In the genomic region with DNA sequence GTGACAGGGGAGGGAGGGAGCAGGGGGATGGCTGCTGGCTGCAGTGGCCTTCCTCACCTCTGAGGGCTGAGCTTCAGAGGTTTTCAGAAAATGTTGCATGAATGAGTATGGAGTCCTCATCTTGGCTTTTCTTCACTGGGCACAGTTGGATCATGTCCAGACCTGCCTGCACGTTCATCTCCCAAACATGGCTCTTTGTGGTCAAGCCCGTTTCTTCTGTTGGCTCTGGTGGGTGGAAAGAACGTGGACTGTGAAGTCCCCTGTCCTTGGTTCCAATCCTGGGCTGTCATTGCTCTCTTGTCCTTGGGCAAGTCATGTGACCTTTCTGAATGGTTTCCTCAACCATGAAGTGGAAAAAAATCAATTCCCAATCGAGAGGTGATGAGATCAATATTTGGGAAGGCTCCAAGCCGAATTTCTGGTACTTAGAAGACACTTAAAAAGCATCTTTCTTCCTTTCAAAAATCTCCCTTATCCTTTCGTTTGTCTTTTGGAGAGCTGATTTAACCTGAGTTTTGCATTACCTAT, we compare ENCODE assay signal across 13 cellular contexts. TPM values are rescaled to one million over a fixed set of nuclear protein-coding genes. Genes with fewer than 3 reads are reported as not detected.
DNase-seq lines count a peak whose midpoint lies in the region; ATAC-seq and TF ChIP-seq lines count a peak whose summit lies in the region.
"Had no signal": no experiment of that assay in that cellular context is flagged by ENCODE, and none has a peak within 500 bp of the region (broad histone marks: within the 10 kb centered on the region; RNA-seq: fewer than 3 reads in every experiment).

No MANE protein-coding gene starts in this region.

- H3K4me1 ChIP-seq in spleen = peaks cover 55 to 100% (median 98%) of the 10 kb centered on the region in 6 donors

- H3K4me3 ChIP-seq in spleen = peak overlapping the region in 1 of 8 donors; percentile 48
- H3K4me3 ChIP-seq: tibial artery had no signal

- H3K4me3 Mint-ChIP-seq in activated CD4-positive, alpha-beta T cell treated with anti-CD3 and anti-CD28 coated beads, Interleukin-2, amount 10 ng/mL, durations not matched to agents 7 days and 5 days = peak overlapping the region; percentile 64
- peak overlapping the region; percentile 75 to 80 for H3K4me3 Mint-ChIP-seq in effector memory CD8-positive, alpha-beta T cell

- H3K27me3 ChIP-seq in spleen (replicated peaks in 1 of 7) = no peaks in the 10 kb centered on the region
- H3K27me3 ChIP-seq: brain microvascular endothelial cell, tibial artery had no signal

- H3K27ac ChIP-seq in VCaP (peak overlapping the region; percentile 99), spleen (peak overlapping the region; percentile 60 to 96 (median 80))
- H3K27ac ChIP-seq: brain microvascular endothelial cell, tibial artery had no signal

- peaks cover 84% of the 10 kb centered on the region for H3K36me3 Mint-ChIP-seq in activated CD4-positive, alpha-beta T cell treated with anti-CD3 and anti-CD28 coated beads, Interleukin-2, amount 10 ng/mL, durations not matched to agents 7 days and 5 days (ENCODE audit: low read depth)
- H3K36me3 Mint-ChIP-seq in effector memory CD8-positive, alpha-beta T cell (ENCODE audit: insufficient read depth) = peaks cover 44% of the 10 kb centered on the region

- CTCF ChIA-PET in activated CD4-positive, alpha-beta T cell treated with anti-CD3 and anti-CD28 coated beads, Interleukin-2, amount 10 ng/mL, durations not matched to agents 7 days and 5 days (lab: Charles Lee) = interaction anchor here (1.2 to 7.9 kb wide), 6 partner anchors 10 to 81 kb away, joined by 3 to 58 read pairs (median 6); a partner anchor contains a TSS

- H3K9me3 ChIP-seq in spleen = no peaks in the 10 kb centered on the region
- H3K9me3 ChIP-seq: tibial artery had no signal

- no peaks in the 10 kb centered on the region for H3K27me3 Mint-ChIP-seq in activated CD4-positive, alpha-beta T cell treated with anti-CD3 and anti-CD28 coated beads, Interleukin-2, amount 10 ng/mL, durations not matched to agents 7 days and 5 days
- H3K27me3 Mint-ChIP-seq in effector memory CD8-positive, alpha-beta T cell = no peaks in the 10 kb centered on the region

- TF ChIP-seq POLR2A in spleen (IDR thresholded peaks at IDR 0.05) = no peak

- ATAC-seq in effector memory CD8-positive, alpha-beta T cell (replicated peaks) = no peak

- POLR2A ChIA-PET in activated CD4-positive, alpha-beta T cell treated with anti-CD3 and anti-CD28 coated beads, Interleukin-2, amount 10 ng/mL, durations not matched to agents 7 days and 5 days (lab: Charles Lee) = no interaction called here

- peaks cover 99% of the 10 kb centered on the region for H3K4me1 Mint-ChIP-seq in activated CD4-positive, alpha-beta T cell treated with anti-CD3 and anti-CD28 coated beads, Interleukin-2, amount 10 ng/mL, durations not matched to agents 7 days and 5 days
- peaks cover 85 to 90% of the 10 kb centered on the region in 2 donors for H3K4me1 Mint-ChIP-seq in effector memory CD8-positive, alpha-beta T cell (ENCODE audit: low read depth in 2 of 2)

- H3K27ac Mint-ChIP-seq in activated CD4-positive, alpha-beta T cell treated with anti-CD3 and anti-CD28 coated beads, Interleukin-2, amount 10 ng/mL, durations not matched to agents 7 days and 5 days = peak overlapping the region; percentile 89
- peak overlapping the region; percentile 77 to 93 for H3K27ac Mint-ChIP-seq in effector memory CD8-positive, alpha-beta T cell

- H3K9me3 Mint-ChIP-seq in activated CD4-positive, alpha-beta T cell treated with anti-CD3 and anti-CD28 coated beads, Interleukin-2, amount 10 ng/mL, durations not matched to agents 7 days and 5 days = no peaks in the 10 kb centered on the region
- no peaks in the 10 kb centered on the region for H3K9me3 Mint-ChIP-seq in effector memory CD8-positive, alpha-beta T cell

- no peak for TF ChIP-seq CTCF in VCaP (conservative IDR thresholded peaks at IDR 0.05)
- no peak for TF ChIP-seq CTCF in spleen (IDR thresholded peaks at IDR 0.05 in 8 of 11, conservative IDR thresholded peaks at IDR 0.05 in 3 of 11)

- peaks cover 0 to 45% (median 17%) of the 10 kb centered on the region in 6 donors for H3K36me3 ChIP-seq in spleen

- 60 to 78% (median 63%) methylated on average over 6 of the region's 6 CpGs for WGBS in spleen, 5 donors

- intact Hi-C loops in spleen (cut with DNase I; ENCODE audit: low total_unique reads) = no loop called here

- no peak for DNase-seq in activated CD4-positive, alpha-beta T cell treated with anti-CD3 and anti-CD28 coated beads, Interleukin-2, amount 10 ng/mL, durations not matched to agents 7 days and 5 days
- DNase-seq in activated CD4-positive, alpha-beta T cell treated with anti-CD3 and anti-CD28 coated beads, Interleukin-2, amount 50 U/mL, for 4 hours = no peak
- no peak for DNase-seq in effector memory CD8-positive, alpha-beta T cell
- DNase-seq in spleen (peak; percentile 64), NCI-H187 (lab: John Stamatoyannopoulos, UW) (no peak), putamen (ENCODE audit: low spot score) (no peak)
- no peak for DNase-seq in stimulated activated CD4-positive, alpha-beta T cell treated with anti-CD3 and anti-CD28 coated beads, Interleukin-2, amount 100 ng/mL, for 24 hours
- DNase-seq: brain microvascular endothelial cell, Karpas-422 had no signal

RNA-seq across cellular contexts. Expression of a gene that starts 34.5 kb away (rescaled TPM):
- total RNA-seq in activated CD4-positive, alpha-beta T cell treated with anti-CD3 and anti-CD28 coated beads, Interleukin-2, amount 10 ng/mL, durations not matched to agents 7 days and 5 days = 100 to 1,000 TPM; 127 to 143 TPM
- total RNA-seq in spleen = 100 to 1,000 TPM in 6 of 7 donors, 10 to 100 TPM in 1; 81.3 to 172 (median 129) TPM
- polyA plus RNA-seq in spleen = 10 to 100 TPM; 13.3 to 32.5 (median 24.6) TPM

RNA-seq across cellular contexts. Expression of a gene that starts 49.1 kb away (rescaled TPM):
- total RNA-seq in activated CD4-positive, alpha-beta T cell treated with anti-CD3 and anti-CD28 coated beads, Interleukin-2, amount 10 ng/mL, durations not matched to agents 7 days and 5 days = under 1 TPM; 0.07 to 0.10 TPM
- total RNA-seq in spleen = under 1 TPM in 5 of 7 donors, not detected in 2; 0.11 to 0.46 (median 0.21) TPM
- under 1 TPM; 0.08 to 0.11 (median 0.10) TPM for polyA plus RNA-seq in spleen
- total RNA-seq: epithelial cell of proximal tubule, pulmonary artery endothelial cell had no signal
